12 cellular contexts compared by ENCODE assay signal in the genomic region with DNA sequence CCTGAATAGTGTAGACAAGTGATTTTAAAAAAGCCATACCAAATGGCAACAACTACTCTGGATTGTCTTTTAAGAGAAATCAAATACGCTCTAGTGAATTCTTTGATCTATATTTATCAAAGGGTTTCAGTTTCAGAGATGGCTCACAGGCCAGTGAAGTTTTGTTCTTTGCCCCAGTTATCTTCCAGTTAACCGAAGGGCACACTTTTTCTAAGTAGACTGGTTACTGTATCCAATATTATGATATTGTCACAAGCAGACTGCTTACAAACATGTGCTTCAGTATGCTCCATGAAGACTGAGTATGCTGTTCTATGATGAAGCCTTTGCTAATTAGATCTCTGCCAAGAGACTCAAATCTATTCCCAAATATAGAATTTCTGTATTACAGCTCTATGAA.
DNase-seq lines count a peak whose midpoint lies in the region; ATAC-seq and TF ChIP-seq lines count a peak whose summit lies in the region.
"Had no signal": no experiment of that assay in that cellular context is flagged by ENCODE, and none has a peak within 500 bp of the region (broad histone marks: within the 10 kb centered on the region; RNA-seq: fewer than 3 reads in every experiment).

No MANE protein-coding gene starts in this region.

- no peak overlapping the region for H2AK5ac ChIP-seq in trophoblast cell (ENCODE audit: low read length)

- H2AFZ ChIP-seq in MM.1S (ENCODE audit: low read length) (no peak overlapping the region), trophoblast cell (ENCODE audit: insufficient read depth, low read length, poor library complexity) (no peak overlapping the region)

- intact Hi-C loops in sigmoid colon (cut with DNase I): no loop called here

- H3K4me1 ChIP-seq in MM.1S (ENCODE audit: low read length) (peaks cover 19% of the 10 kb centered on the region), sigmoid colon (peaks cover 0 to 16% (median 13%) of the 10 kb centered on the region in 4 donors), trophoblast cell (ENCODE audit: control insufficient read depth in 1 of 2, insufficient read depth in 2 of 2, low read length in 2 of 2) (no peaks in the 10 kb centered on the region), BE2C (peaks cover 4% of the 10 kb centered on the region; the same call in 1 of the 2 replicates)
- H3K4me1 ChIP-seq: esophagus squamous epithelium, SJSA1, vagina had no signal

- no peak overlapping the region for H4K12ac ChIP-seq in trophoblast cell (ENCODE audit: low read depth, low read length)

- H3K18ac ChIP-seq in trophoblast cell (ENCODE audit: low read length): no peak overlapping the region

- H4K8ac ChIP-seq in trophoblast cell (ENCODE audit: low read depth, low read length): no peak overlapping the region

- no peaks in the 10 kb centered on the region for H3K27me3 ChIP-seq in MM.1S (replicated peaks; ENCODE audit: insufficient read depth, low read length)
- H3K27me3 ChIP-seq in sigmoid colon: no peaks in the 10 kb centered on the region
- H3K27me3 ChIP-seq in trophoblast cell (ENCODE audit: insufficient read depth, low read length): no peaks in the 10 kb centered on the region
- H3K27me3 ChIP-seq in BE2C: no peaks in the 10 kb centered on the region
- H3K27me3 ChIP-seq: esophagus squamous epithelium, SJSA1, vagina had no signal

- peaks cover 18% of the 10 kb centered on the region for H3F3A ChIP-seq in MM.1S (ENCODE audit: insufficient read depth, low read length)

- no peaks in the 10 kb centered on the region for H4K20me1 ChIP-seq in MM.1S (ENCODE audit: insufficient read depth, low read length)

- H3K36me3 ChIP-seq in MM.1S (replicated peaks; ENCODE audit: insufficient read depth, low read length): no peaks in the 10 kb centered on the region
- peaks cover 0 to 45% (median 7%) of the 10 kb centered on the region in 4 donors for H3K36me3 ChIP-seq in sigmoid colon
- H3K36me3 ChIP-seq in trophoblast cell (ENCODE audit: control insufficient read depth in 1 of 2, insufficient read depth in 2 of 2, low read length in 2 of 2): peaks cover 2 to 8% of the 10 kb centered on the region in 2 experiments
- peaks cover 32% of the 10 kb centered on the region for H3K36me3 ChIP-seq in BE2C

- H3K36me3 Mint-ChIP-seq in activated naive CD4-positive, alpha-beta T cell treated with anti-CD3 and anti-CD28 coated beads, Interleukin-2, amount 50 U/mL, for 24 hours: peaks cover 27% of the 10 kb centered on the region

- H3K4me3 ChIP-seq in MM.1S (ENCODE audit: low read length): peak overlapping the region; percentile 24; the same call in 1 of the 2 replicates
- no peak overlapping the region for H3K4me3 ChIP-seq in sigmoid colon
- H3K4me3 ChIP-seq in trophoblast cell (ENCODE audit: low read depth, low read length): no peak overlapping the region
- H3K4me3 ChIP-seq in BE2C (ENCODE audit: low read depth, low read length): no peak overlapping the region
- H3K4me3 ChIP-seq: esophagus squamous epithelium, SJSA1, vagina had no signal

- H4K91ac ChIP-seq in trophoblast cell (ENCODE audit: low read depth, low read length): no peak overlapping the region

- H3K9me2 ChIP-seq in MM.1S (replicated peaks; ENCODE audit: insufficient read depth, low read length): no peaks in the 10 kb centered on the region

- no peak overlapping the region for H3K4ac ChIP-seq in trophoblast cell (ENCODE audit: low read depth, low read length)

- no peak for TF ChIP-seq EP300 in sigmoid colon (IDR thresholded peaks at IDR 0.05)

- no peak overlapping the region for H2BK12ac ChIP-seq in trophoblast cell (ENCODE audit: low read length)

- H3K79me2 ChIP-seq in MM.1S (ENCODE audit: low read length) (no peaks in the 10 kb centered on the region), trophoblast cell (ENCODE audit: control insufficient read depth, insufficient read depth, low read length, poor library complexity) (no peaks in the 10 kb centered on the region)

- H3K14ac ChIP-seq in trophoblast cell (ENCODE audit: low read length): no peak overlapping the region

- no peak overlapping the region for H2BK120ac ChIP-seq in trophoblast cell (ENCODE audit: insufficient read depth, low read length, poor library complexity)

- DNase-seq in activated naive CD4-positive, alpha-beta T cell (lab: John Stamatoyannopoulos, UW): no peak
- DNase-seq in MM.1S: peak; percentile 74
- DNase-seq in sigmoid colon: no peak
- DNase-seq in trophoblast cell: no peak
- DNase-seq in BE2C: no peak
- DNase-seq: activated CD4-positive, alpha-beta T cell treated with anti-CD3 and anti-CD28 coated beads, Interleukin-2, amount 50 U/mL, for 1 hour; esophagus squamous epithelium had no signal

- H3K9me3 ChIP-seq in MM.1S (replicated peaks; ENCODE audit: insufficient read depth, low read length) (no peaks in the 10 kb centered on the region), sigmoid colon (no peaks in the 10 kb centered on the region), trophoblast cell (ENCODE audit: insufficient read depth, low read depth, low read length) (no peaks in the 10 kb centered on the region), BE2C (no peaks in the 10 kb centered on the region)
- H3K9me3 ChIP-seq: SJSA1 had no signal

- H3K27ac ChIP-seq in MM.1S (ENCODE audit: low read length) (peak overlapping the region; percentile 68; the same call in 1 of the 2 replicates), sigmoid colon (peak overlapping the region; percentile 35 to 66 (median 58)), trophoblast cell (ENCODE audit: low read depth, low read length) (no peak overlapping the region)
- H3K27ac ChIP-seq: SJSA1, vagina had no signal

- H3K27ac Mint-ChIP-seq in activated naive CD4-positive, alpha-beta T cell treated with anti-CD3 and anti-CD28 coated beads, Interleukin-2, amount 50 U/mL, for 24 hours: peak overlapping the region; percentile 24

- H3K9ac ChIP-seq in MM.1S (ENCODE audit: low read length) (no peak overlapping the region; the same call in 1 of the 2 replicates), trophoblast cell (ENCODE audit: low read length) (no peak overlapping the region)

- ATAC-seq in HG02623 (IDR thresholded peaks at IDR 0.05; ENCODE audit: unreplicated experiment) (peak; percentile 63), SK-N-SH treated with all-trans-retinoic acid at 6 μM for 48 hours (no peak)

- no peak for TF ChIP-seq POLR2A in sigmoid colon (IDR thresholded peaks at IDR 0.05)

- H3K4me2 ChIP-seq in MM.1S (ENCODE audit: low read depth, low read length) (peak overlapping the region; percentile 50), trophoblast cell (ENCODE audit: low read length) (no peak overlapping the region)

- 61 to 91% methylated on average over 2 of the region's 2 CpGs for WGBS in sigmoid colon, 2 donors
- WGBS in trophoblast cell (ENCODE audit: extremely low coverage, insufficient coverage, insufficient read length): no CpG with 5 or more reads among the region's 2 CpGs

- no peak overlapping the region for H3K23ac ChIP-seq in trophoblast cell (ENCODE audit: low read length)

- H2BK5ac ChIP-seq in trophoblast cell (ENCODE audit: low read depth, low read length, poor library complexity): no peak overlapping the region

- no peaks in the 10 kb centered on the region for H3K9me3 Mint-ChIP-seq in activated naive CD4-positive, alpha-beta T cell treated with anti-CD3 and anti-CD28 coated beads, Interleukin-2, amount 50 U/mL, for 24 hours

- peaks cover 7% of the 10 kb centered on the region for H3K4me1 Mint-ChIP-seq in activated naive CD4-positive, alpha-beta T cell treated with anti-CD3 and anti-CD28 coated beads, Interleukin-2, amount 50 U/mL, for 24 hours

- no peaks in the 10 kb centered on the region for H3K27me3 Mint-ChIP-seq in activated naive CD4-positive, alpha-beta T cell treated with anti-CD3 and anti-CD28 coated beads, Interleukin-2, amount 50 U/mL, for 24 hours

- H3K79me1 ChIP-seq in trophoblast cell (ENCODE audit: low read length): no peaks in the 10 kb centered on the region

- no peak overlapping the region for H3K4me3 Mint-ChIP-seq in activated naive CD4-positive, alpha-beta T cell treated with anti-CD3 and anti-CD28 coated beads, Interleukin-2, amount 50 U/mL, for 24 hours

- TF ChIP-seq CTCF in MM.1S (IDR thresholded peaks at IDR 0.05; ENCODE audit: low read length) (no peak), sigmoid colon (IDR thresholded peaks at IDR 0.05) (no peak), BE2C (IDR thresholded peaks at IDR 0.05; ENCODE audit: low read depth, low read length) (no peak)

TF ChIP-seq in SK-N-SH treated with all-trans-retinoic acid at 6 μM for 48 hours, 23 proteins besides CTCF, POLR2A, EP300 and RAD21:
- TF ChIP-seq, protein P1, sequence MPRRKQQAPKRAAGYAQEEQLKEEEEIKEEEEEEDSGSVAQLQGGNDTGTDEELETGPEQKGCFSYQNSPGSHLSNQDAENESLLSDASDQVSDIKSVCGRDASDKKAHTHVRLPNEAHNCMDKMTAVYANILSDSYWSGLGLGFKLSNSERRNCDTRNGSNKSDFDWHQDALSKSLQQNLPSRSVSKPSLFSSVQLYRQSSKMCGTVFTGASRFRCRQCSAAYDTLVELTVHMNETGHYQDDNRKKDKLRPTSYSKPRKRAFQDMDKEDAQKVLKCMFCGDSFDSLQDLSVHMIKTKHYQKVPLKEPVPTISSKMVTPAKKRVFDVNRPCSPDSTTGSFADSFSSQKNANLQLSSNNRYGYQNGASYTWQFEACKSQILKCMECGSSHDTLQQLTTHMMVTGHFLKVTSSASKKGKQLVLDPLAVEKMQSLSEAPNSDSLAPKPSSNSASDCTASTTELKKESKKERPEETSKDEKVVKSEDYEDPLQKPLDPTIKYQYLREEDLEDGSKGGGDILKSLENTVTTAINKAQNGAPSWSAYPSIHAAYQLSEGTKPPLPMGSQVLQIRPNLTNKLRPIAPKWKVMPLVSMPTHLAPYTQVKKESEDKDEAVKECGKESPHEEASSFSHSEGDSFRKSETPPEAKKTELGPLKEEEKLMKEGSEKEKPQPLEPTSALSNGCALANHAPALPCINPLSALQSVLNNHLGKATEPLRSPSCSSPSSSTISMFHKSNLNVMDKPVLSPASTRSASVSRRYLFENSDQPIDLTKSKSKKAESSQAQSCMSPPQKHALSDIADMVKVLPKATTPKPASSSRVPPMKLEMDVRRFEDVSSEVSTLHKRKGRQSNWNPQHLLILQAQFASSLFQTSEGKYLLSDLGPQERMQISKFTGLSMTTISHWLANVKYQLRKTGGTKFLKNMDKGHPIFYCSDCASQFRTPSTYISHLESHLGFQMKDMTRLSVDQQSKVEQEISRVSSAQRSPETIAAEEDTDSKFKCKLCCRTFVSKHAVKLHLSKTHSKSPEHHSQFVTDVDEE (CRISPR knock-in tag; IDR thresholded peaks at IDR 0.05): no peak
